In the genomic region with DNA sequence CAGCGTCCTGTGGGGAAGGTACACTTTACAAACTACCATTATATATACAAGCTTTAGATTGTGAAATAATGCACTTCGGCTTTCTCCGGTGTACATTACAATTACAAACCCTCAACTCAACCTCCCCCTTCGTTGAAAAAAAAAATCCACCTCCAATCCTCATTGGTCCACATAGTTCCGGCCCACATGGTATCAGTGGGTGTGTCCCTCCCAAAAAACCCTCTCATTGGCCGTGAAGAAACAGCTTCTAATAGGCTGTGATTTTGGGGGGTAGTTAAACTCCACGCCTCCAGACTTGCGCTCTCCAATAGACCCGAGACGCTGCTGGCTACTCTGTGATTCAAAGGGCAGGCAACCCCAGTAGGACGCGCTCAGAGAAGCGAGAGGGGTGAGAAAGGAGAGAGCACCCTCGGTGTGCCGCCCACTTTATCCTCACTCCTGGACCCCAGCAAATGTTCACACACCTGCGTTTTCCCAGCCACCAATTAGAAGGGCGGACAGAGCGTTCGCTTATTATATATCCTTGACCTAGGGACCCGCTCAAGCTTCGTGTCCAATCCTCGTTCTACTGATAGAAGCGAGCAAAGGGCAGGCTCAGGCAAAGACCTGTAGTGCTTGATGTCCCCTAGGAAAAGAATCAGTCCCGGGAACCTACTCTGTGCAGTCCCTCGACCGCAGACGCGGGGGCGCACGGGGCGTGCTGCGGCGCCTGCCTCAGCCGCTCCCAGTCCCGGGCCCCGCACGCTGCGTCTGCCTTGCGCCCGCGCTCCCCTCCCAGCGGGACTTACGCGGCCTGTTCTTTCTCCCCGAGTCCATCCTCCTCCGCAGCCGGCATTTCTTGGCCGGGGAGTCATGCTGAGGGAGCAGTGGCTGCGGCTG, we compare ENCODE assay signal across 1 cellular context.
TF ChIP-seq lines count a peak whose summit lies in the region.

No MANE protein-coding gene starts in this region.

TF ChIP-seq in A549, 52 proteins besides CTCF, POLR2A, EP300 and RAD21 (continued from another document):
- TF ChIP-seq, protein P1, sequence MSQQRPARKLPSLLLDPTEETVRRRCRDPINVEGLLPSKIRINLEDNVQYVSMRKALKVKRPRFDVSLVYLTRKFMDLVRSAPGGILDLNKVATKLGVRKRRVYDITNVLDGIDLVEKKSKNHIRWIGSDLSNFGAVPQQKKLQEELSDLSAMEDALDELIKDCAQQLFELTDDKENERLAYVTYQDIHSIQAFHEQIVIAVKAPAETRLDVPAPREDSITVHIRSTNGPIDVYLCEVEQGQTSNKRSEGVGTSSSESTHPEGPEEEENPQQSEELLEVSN (IDR thresholded peaks at IDR 0.05; ENCODE audit: borderline replicate concordance, low read depth), result peak; percentile 55; the same call in 1 of the 2 replicates
- no peak for TF ChIP-seq HOXB5 (CRISPR knock-in tag; IDR thresholded peaks at IDR 0.05)
